In the genomic region with DNA sequence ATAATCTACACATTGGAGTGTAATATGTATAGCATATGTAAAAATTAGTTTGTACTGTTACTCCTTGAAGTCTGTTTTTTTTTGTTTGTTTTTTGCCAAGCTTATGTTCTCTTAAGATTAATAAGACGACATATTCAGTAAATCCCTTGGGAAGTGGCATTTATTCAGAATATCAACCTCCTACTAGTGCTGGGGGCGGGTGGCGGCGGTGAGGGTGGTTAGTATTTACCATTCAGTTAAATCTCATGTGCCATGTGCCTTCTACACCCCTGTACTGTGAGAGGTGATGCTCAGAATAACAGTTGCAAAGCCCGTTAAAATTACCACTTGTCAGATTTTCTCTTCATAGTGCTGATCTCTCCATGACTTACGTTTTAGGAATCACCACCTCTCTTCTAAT, we compare ENCODE assay signal across 8 cellular contexts. TPM values are rescaled to one million over a fixed set of nuclear protein-coding genes. Genes with fewer than 3 reads are reported as not detected.
DNase-seq lines count a peak whose midpoint lies in the region; ATAC-seq and TF ChIP-seq lines count a peak whose summit lies in the region.
"Had no signal": no experiment of that assay in that cellular context is flagged by ENCODE, and none has a peak within 500 bp of the region (broad histone marks: within the 10 kb centered on the region; RNA-seq: fewer than 3 reads in every experiment).

No MANE protein-coding gene starts in this region.

- WGBS in GM23248 (ENCODE audit: low coverage in 1 of 2, low lambda C conversion rate in 2 of 2, missing lambda C conversion rate in 2 of 2), 2 experiments = 60 to 62% methylated on average over 6 of the region's 6 CpGs
- WGBS in ovary, 3 donors = 58 to 67% (median 59%) methylated on average over 6 of the region's 6 CpGs

- in situ Hi-C loops in GM23248 (cut with MboI) = no loop called here

- no peaks in the 10 kb centered on the region for H3K9me2 ChIP-seq in GM23248 (ENCODE audit: insufficient read depth)

- H3K36me3 ChIP-seq in GM23248 (ENCODE audit: low read depth) (0 out of 2 replicates have a peak, but pooled peaks cover 4% of the 10 kb centered on the region), RWPE2 (ENCODE audit: low read depth) (peaks cover 27% of the 10 kb centered on the region), skeletal muscle satellite cell (ENCODE audit: insufficient read depth, low read length) (peaks cover 8% of the 10 kb centered on the region), ovary (no peaks in the 10 kb centered on the region)

- H4K20me1 ChIP-seq in GM23248 (ENCODE audit: insufficient read depth) = peaks cover 36% of the 10 kb centered on the region

- H3K4me3 ChIP-seq in GM23248 (peak overlapping the region; percentile 82), RWPE2 (ENCODE audit: severe bottlenecking) (peak overlapping the region; percentile 68), fibroblast of villous mesenchyme (ENCODE audit: low read depth, low read length) (peak overlapping the region; percentile 82), skeletal muscle satellite cell (ENCODE audit: low read length) (peak overlapping the region; percentile 92), ovary (no peak overlapping the region)

- H3K27ac ChIP-seq in GM23248 = peak overlapping the region; percentile 89; the same call in 1 of the 2 replicates
- H3K27ac ChIP-seq in RWPE2 (ENCODE audit: poor library complexity, severe bottlenecking) = peak overlapping the region; percentile 88
- no peak overlapping the region for H3K27ac ChIP-seq in ovary

- H3K4me1 ChIP-seq in GM23248 (ENCODE audit: insufficient read depth) = peaks cover 61% of the 10 kb centered on the region
- peaks cover 41% of the 10 kb centered on the region for H3K4me1 ChIP-seq in RWPE2 (ENCODE audit: insufficient read depth, poor library complexity, severe bottlenecking)
- peaks cover 56% of the 10 kb centered on the region for H3K4me1 ChIP-seq in skeletal muscle satellite cell (ENCODE audit: control insufficient read depth, insufficient read depth, low read length)
- H3K4me1 ChIP-seq in ovary (ENCODE audit: insufficient read depth) = peaks cover 17% of the 10 kb centered on the region

- ATAC-seq in RWPE2 (ENCODE audit: low read depth) (no peak), GM18520 (IDR thresholded peaks at IDR 0.05; ENCODE audit: unreplicated experiment) (no peak)

- H3K9me3 ChIP-seq in GM23248 (ENCODE audit: low read depth) (no peaks in the 10 kb centered on the region), RWPE2 (ENCODE audit: severe bottlenecking) (no peaks in the 10 kb centered on the region), skeletal muscle satellite cell (replicated peaks; ENCODE audit: low read length) (no peaks in the 10 kb centered on the region), ovary (no peaks in the 10 kb centered on the region)

- peaks cover 76% of the 10 kb centered on the region for H3K79me2 ChIP-seq in GM23248 (ENCODE audit: insufficient read depth)

- H2AFZ ChIP-seq in GM23248 = no peak overlapping the region

- TF ChIP-seq CTCF in RWPE2 (IDR thresholded peaks at IDR 0.05; ENCODE audit: poor library complexity, severe bottlenecking) (no peak), fibroblast of villous mesenchyme (IDR thresholded peaks at IDR 0.05; ENCODE audit: insufficient read depth, low read depth, low read length) (no peak), ovary (IDR thresholded peaks at IDR 0.05) (no peak)

- no peak for TF ChIP-seq POLR2A in ovary (IDR thresholded peaks at IDR 0.05)

- TF ChIP-seq EP300 in ovary (IDR thresholded peaks at IDR 0.05) = no peak

- peak overlapping the region; percentile 93 for H3K9ac ChIP-seq in GM23248
- peak overlapping the region; percentile 91 for H3K9ac ChIP-seq in skeletal muscle satellite cell (ENCODE audit: low read depth, low read length)

- DNase-seq in GM23248 (peak; percentile 23), RWPE2 (ENCODE audit: low spot score) (no peak), fibroblast of villous mesenchyme (ENCODE audit: low read depth) (no peak), A172 (ENCODE audit: low spot score) (no peak), ovary (no peak)
- DNase-seq: activated gamma-delta T cell had no signal

- intact Hi-C loops in ovary (cut with DNase I) = no loop called here

- H3K27me3 ChIP-seq in GM23248 (replicated peaks; ENCODE audit: insufficient read depth) = no peaks in the 10 kb centered on the region
- H3K27me3 ChIP-seq in RWPE2 (ENCODE audit: insufficient read depth, poor library complexity, severe bottlenecking) = no peaks in the 10 kb centered on the region
- no peaks in the 10 kb centered on the region for H3K27me3 ChIP-seq in skeletal muscle satellite cell (ENCODE audit: control insufficient read depth, insufficient read depth, low read length)
- no peaks in the 10 kb centered on the region for H3K27me3 ChIP-seq in ovary

- H3K4me2 ChIP-seq in GM23248 (ENCODE audit: unreplicated experiment) = peak overlapping the region; percentile 80
- peak overlapping the region; percentile 77 for H3K4me2 ChIP-seq in skeletal muscle satellite cell (ENCODE audit: low read length)

- peaks cover 57% of the 10 kb centered on the region for H3F3A ChIP-seq in GM23248 (ENCODE audit: insufficient read depth)

RNA-seq across cellular contexts. Expression of a gene that starts 3.0 kb away (rescaled TPM):
- 52.4 and 52.7 TPM in 2 replicates for total RNA-seq in GM23248 (2014; rRNA removed; shearing (Covaris generic))
- polyA plus RNA-seq in GM23248 (2016; fragmentation: Nextera tagmentation; extraction: Ambion mirVana) (22.9 and 23.9 TPM in 2 replicates), ovary (10 to 100 TPM; 11.4 to 12.1 TPM)
- total RNA-seq in fibroblast of villous mesenchyme (112 and 138 TPM in 2 replicates), ovary (10 to 100 TPM; 32.2 to 77.0 (median 55.1) TPM)
- total RNA-seq in skeletal muscle satellite cell (2012; rRNA removed) = 40.6 and 46.4 TPM in 2 replicates
- total RNA-seq in A172 (2014; rRNA removed; shearing (Covaris generic)) = 53.5 and 60.6 TPM in 2 replicates

Comparison
In these comparisons a context has a peak if more than half of its experiments do, and no peak if none do; other contexts are left out.
1. H3K27ac ChIP-seq: peak in GM23248 (single experiment) and RWPE2 (single experiment); none in ovary (0 of 2).